ENCODE assay signal across 20 cellular contexts in the genomic region with DNA sequence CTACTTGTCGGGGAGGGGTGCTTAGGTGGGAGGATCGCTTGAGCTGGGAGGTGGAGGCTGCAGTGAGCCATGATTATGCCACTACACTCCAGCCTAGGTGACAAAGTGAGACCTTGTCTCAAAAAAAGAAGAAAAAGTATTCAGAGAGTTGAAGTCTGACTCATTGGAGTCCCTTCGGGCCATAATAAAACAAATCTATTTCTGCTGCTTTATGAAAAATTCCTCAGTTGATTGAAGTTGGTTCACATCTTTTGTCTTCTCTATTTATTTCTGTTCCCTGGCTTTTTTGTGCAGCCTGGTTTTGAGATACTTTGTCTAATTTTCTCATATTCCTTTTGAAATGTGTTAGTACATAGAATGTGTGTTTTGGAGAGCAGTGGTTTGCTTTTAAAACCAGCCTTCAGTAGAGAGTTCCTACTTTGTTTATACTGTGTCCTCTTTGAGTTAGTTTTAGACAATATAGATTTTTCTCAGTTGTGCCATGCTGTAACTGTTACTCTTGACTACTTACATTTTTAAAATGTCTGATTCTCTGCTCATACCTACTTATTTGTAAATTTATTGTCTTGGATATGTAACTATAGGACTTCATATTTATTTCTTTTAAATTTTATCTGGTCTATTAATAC. TPM values are rescaled to one million over a fixed set of nuclear protein-coding genes. Genes with fewer than 3 reads are reported as not detected.
DNase-seq lines count a peak whose midpoint lies in the region; ATAC-seq, FAIRE-seq and TF ChIP-seq lines count a peak whose summit lies in the region.
"Had no signal": no experiment of that assay in that cellular context is flagged by ENCODE, and none has a peak within 500 bp of the region (broad histone marks: within the 10 kb centered on the region; RNA-seq: fewer than 3 reads in every experiment).

No MANE protein-coding gene starts in this region.

- no peak for ATAC-seq in CD4-positive, CD25-positive, alpha-beta regulatory T cell (ENCODE audit: low read depth in 2 of 2)
- ATAC-seq in GM19463 (IDR thresholded peaks at IDR 0.05; ENCODE audit: unreplicated experiment), result no peak
- ATAC-seq: activated CD4-positive, alpha-beta T cell treated with anti-CD3 and anti-CD28 coated beads for 36 hours; activated naive CD4-positive, alpha-beta T cell treated with anti-CD3 and anti-CD28 coated beads, Interleukin-2, amount 50 U/mL, for 72 hours; heart left ventricle; stimulated activated effector memory CD8-positive, alpha-beta T cell treated with anti-CD3 and anti-CD28 coated beads, Interleukin-12 subunit alpha, Interleukin-12 subunit beta, amount 100 ng/mL, for 72 hours had no signal

- no peak overlapping the region for H3K4me2 ChIP-seq in mesenchymal stem cell (ENCODE audit: low read length, poor library complexity, severe bottlenecking)
- H3K4me2 ChIP-seq: KMS-11 had no signal

- peak overlapping the region; percentile 16 for H3K9ac ChIP-seq in mesenchymal stem cell (ENCODE audit: low read length)
- H3K9ac ChIP-seq: KMS-11 had no signal

- H4K8ac ChIP-seq in mesenchymal stem cell (ENCODE audit: low read length), result no peak overlapping the region

- no peak overlapping the region for H3K23ac ChIP-seq in mesenchymal stem cell (ENCODE audit: low read length in 2 of 2)

- no peak for DNase-seq in CD4-positive, CD25-positive, alpha-beta regulatory T cell
- DNase-seq in HFFc6 (peak; percentile 43), brain microvascular endothelial cell (peak; percentile 2), mesenchymal stem cell (peak; percentile 30), NCI-H524 (lab: John Stamatoyannopoulos, UW) (no peak), UCSD-AML1 (lab: John Stamatoyannopoulos, UW; ENCODE audit: unreplicated experiment) (no peak), D721Med (ENCODE audit: insufficient read length, low spot score) (no peak)
- DNase-seq: activated CD4-positive, alpha-beta T cell treated with anti-CD3 and anti-CD28 coated beads for 36 hours; heart left ventricle; kidney glomerular epithelial cell; NCI-H1436; NCI-H226; posterior cingulate gyrus; SHP77 had no signal

- H3K79me1 ChIP-seq in mesenchymal stem cell (replicated peaks; ENCODE audit: low read length, poor library complexity, severe bottlenecking), result peaks cover 7% of the 10 kb centered on the region

- H3K4me3 Mint-ChIP-seq in CD4-positive, CD25-positive, alpha-beta regulatory T cell, result peak overlapping the region in 2 of 4 donors; percentile 4 to 21
- H3K4me3 Mint-ChIP-seq in HFFc6, result peak overlapping the region; percentile 19; the same call in 1 of the 2 replicates
- H3K4me3 Mint-ChIP-seq: activated CD4-positive, alpha-beta T cell treated with anti-CD3 and anti-CD28 coated beads for 36 hours; stimulated activated effector memory CD8-positive, alpha-beta T cell treated with anti-CD3 and anti-CD28 coated beads, Interleukin-12 subunit alpha, Interleukin-12 subunit beta, amount 100 ng/mL, for 72 hours had no signal

- H3K9me3 ChIP-seq in CD4-positive, CD25-positive, alpha-beta regulatory T cell (ENCODE audit: control insufficient read depth in 2 of 2, low read length in 2 of 2), result no peaks in the 10 kb centered on the region
- no peaks in the 10 kb centered on the region for H3K9me3 ChIP-seq in mesenchymal stem cell (ENCODE audit: control insufficient read depth, low read length)
- H3K9me3 ChIP-seq: heart left ventricle had no signal

- in situ Hi-C loops in brain microvascular endothelial cell (cut with HindIII; ENCODE audit: low pct_ligation_motif_present, low sequenced_read_pairs), result no loop called here

- H3K27ac ChIP-seq in CD4-positive, CD25-positive, alpha-beta regulatory T cell (ENCODE audit: insufficient read depth, low read length, poor library complexity, severe bottlenecking), result peak overlapping the region; percentile 42
- no peak overlapping the region for H3K27ac ChIP-seq in brain microvascular endothelial cell
- H3K27ac ChIP-seq in mesenchymal stem cell (ENCODE audit: low read length, poor library complexity, severe bottlenecking), result no peak overlapping the region
- H3K27ac ChIP-seq: epithelial cell of prostate, heart left ventricle, KMS-11, skin epidermis had no signal

- peaks cover 0 to 1% (median 0%) of the 10 kb centered on the region in 7 donors for H3K9me3 Mint-ChIP-seq in CD4-positive, CD25-positive, alpha-beta regulatory T cell
- H3K9me3 Mint-ChIP-seq in HFFc6, result no peaks in the 10 kb centered on the region
- H3K9me3 Mint-ChIP-seq: activated naive CD4-positive, alpha-beta T cell treated with anti-CD3 and anti-CD28 coated beads, Interleukin-2, amount 50 U/mL, for 72 hours; stimulated activated effector memory CD8-positive, alpha-beta T cell treated with anti-CD3 and anti-CD28 coated beads, Interleukin-12 subunit alpha, Interleukin-12 subunit beta, amount 100 ng/mL, for 72 hours had no signal

- H3K27ac Mint-ChIP-seq in CD4-positive, CD25-positive, alpha-beta regulatory T cell, result peak overlapping the region in 1 of 3 donors; percentile 84
- peak overlapping the region; percentile 78 for H3K27ac Mint-ChIP-seq in HFFc6
- H3K27ac Mint-ChIP-seq: activated CD4-positive, alpha-beta T cell treated with anti-CD3 and anti-CD28 coated beads for 36 hours had no signal

- H2BK15ac ChIP-seq in mesenchymal stem cell (ENCODE audit: low read depth, poor library complexity, severe bottlenecking), result no peak overlapping the region

- H2AFZ ChIP-seq in mesenchymal stem cell (ENCODE audit: low read depth, low read length), result no peak overlapping the region

- H2BK5ac ChIP-seq in mesenchymal stem cell (ENCODE audit: low read depth, low read length, poor library complexity, severe bottlenecking), result no peak overlapping the region

- H3K36me3 ChIP-seq in CD4-positive, CD25-positive, alpha-beta regulatory T cell (ENCODE audit: control insufficient read depth, insufficient read depth, low read length), result peaks cover 59% of the 10 kb centered on the region
- H3K36me3 ChIP-seq in brain microvascular endothelial cell (replicated peaks) (peaks cover 21% of the 10 kb centered on the region), mesenchymal stem cell (ENCODE audit: control insufficient read depth in 1 of 2, insufficient read depth in 2 of 2, low read depth in 1 of 2, low read length in 2 of 2) (peaks cover 8 to 62% of the 10 kb centered on the region in 2 experiments)

- no peak overlapping the region for H3K18ac ChIP-seq in mesenchymal stem cell (ENCODE audit: low read depth in 1 of 2, low read length in 2 of 2)

- H2AK5ac ChIP-seq in mesenchymal stem cell (ENCODE audit: low read length, severe bottlenecking), result no peak overlapping the region

- WGBS in mesenchymal stem cell, result 96% methylated on average over 2 of the region's 3 CpGs

- no peak overlapping the region for H3K4me3 ChIP-seq in CD4-positive, CD25-positive, alpha-beta regulatory T cell (ENCODE audit: low read depth, low read length)
- H3K4me3 ChIP-seq in brain microvascular endothelial cell (ENCODE audit: low read depth, low read length) (no peak overlapping the region), mesenchymal stem cell (ENCODE audit: insufficient read depth in 1 of 2, low read depth in 1 of 2, low read length in 2 of 2) (no peak overlapping the region)
- H3K4me3 ChIP-seq: heart left ventricle, skin epidermis had no signal

- H3K4ac ChIP-seq in mesenchymal stem cell (ENCODE audit: low read depth in 1 of 2, low read length in 2 of 2), result no peak overlapping the region

- H3K36me3 Mint-ChIP-seq in CD4-positive, CD25-positive, alpha-beta regulatory T cell, result peaks cover 11% of the 10 kb centered on the region
- peaks cover 24% of the 10 kb centered on the region for H3K36me3 Mint-ChIP-seq in HFFc6 (ENCODE audit: low read depth)

- no peaks in the 10 kb centered on the region for H3K27me3 ChIP-seq in CD4-positive, CD25-positive, alpha-beta regulatory T cell (ENCODE audit: control insufficient read depth, insufficient read depth, low read length)
- H3K27me3 ChIP-seq in brain microvascular endothelial cell (replicated peaks) (no peaks in the 10 kb centered on the region), mesenchymal stem cell (ENCODE audit: control insufficient read depth in 1 of 2, insufficient read depth in 1 of 2, low read length in 2 of 2) (no peaks in the 10 kb centered on the region)
- H3K27me3 ChIP-seq: heart left ventricle had no signal

- FAIRE-seq in D721Med (lab: Jason Lieb, UNC), result no peak

- H3K4me1 Mint-ChIP-seq in CD4-positive, CD25-positive, alpha-beta regulatory T cell, result peaks cover 16 to 43% (median 37%) of the 10 kb centered on the region in 4 donors
- H3K4me1 Mint-ChIP-seq in HFFc6 (ENCODE audit: low read depth), result peaks cover 48% of the 10 kb centered on the region

- TF ChIP-seq CTCF in HFFc6 (IDR thresholded peaks at IDR 0.05) (no peak), brain microvascular endothelial cell (IDR thresholded peaks at IDR 0.05; ENCODE audit: low read depth, low read length, missing control alignments) (no peak), D721Med (IDR thresholded peaks at IDR 0.05; ENCODE audit: insufficient read depth, missing control alignments) (no peak)

- H3K4me1 ChIP-seq in CD4-positive, CD25-positive, alpha-beta regulatory T cell (ENCODE audit: control insufficient read depth, insufficient read depth, low read length, poor library complexity, severe bottlenecking), result peaks cover 21% of the 10 kb centered on the region
- peaks cover 4% of the 10 kb centered on the region for H3K4me1 ChIP-seq in mesenchymal stem cell (ENCODE audit: control insufficient read depth, insufficient read depth, low read depth, low read length)

- no peaks in the 10 kb centered on the region for H3K27me3 Mint-ChIP-seq in CD4-positive, CD25-positive, alpha-beta regulatory T cell
- no peaks in the 10 kb centered on the region for H3K27me3 Mint-ChIP-seq in HFFc6 (ENCODE audit: insufficient read depth)
- H3K27me3 Mint-ChIP-seq: activated CD4-positive, alpha-beta T cell treated with anti-CD3 and anti-CD28 coated beads for 36 hours had no signal

- no peak overlapping the region for H2BK12ac ChIP-seq in mesenchymal stem cell (ENCODE audit: low read length in 2 of 2)

- H2BK120ac ChIP-seq in mesenchymal stem cell (ENCODE audit: low read depth, low read length), result no peak overlapping the region

- no peak overlapping the region for H3K14ac ChIP-seq in mesenchymal stem cell (ENCODE audit: low read length in 2 of 2)

- no peak overlapping the region for H4K91ac ChIP-seq in mesenchymal stem cell (ENCODE audit: low read length)

RNA-seq across cellular contexts. Expression of gene LUC7L2, which starts 36.7 kb away (rescaled TPM):
- total RNA-seq in CD4-positive, CD25-positive, alpha-beta regulatory T cell, result 190 TPM
- 10 to 100 TPM; 56.9 to 74.7 (median 59.4) TPM for polyA plus RNA-seq in CD4-positive, CD25-positive, alpha-beta regulatory T cell
- 10 to 100 TPM; 55.1 to 74.4 (median 66.1) TPM for total RNA-seq in HFFc6 (2021; fragmentation: NEBNext Ultra II Directional; extraction: Animal tissue kit (Norgen Biotek cat#: 25700))
- polyA plus RNA-seq in mesenchymal stem cell (2013, experiment 1 of 2), result 35.7 TPM
- polyA plus RNA-seq in mesenchymal stem cell (2013, experiment 2 of 2), result 37.0 TPM

RNA-seq across cellular contexts. Expression of gene FMC1, which starts 55.3 kb away (rescaled TPM):
- total RNA-seq in CD4-positive, CD25-positive, alpha-beta regulatory T cell, result 3.4 TPM
- 10 to 100 TPM; 42.2 to 56.8 (median 56.4) TPM for polyA plus RNA-seq in CD4-positive, CD25-positive, alpha-beta regulatory T cell
- total RNA-seq in HFFc6 (2021; fragmentation: NEBNext Ultra II Directional; extraction: Animal tissue kit (Norgen Biotek cat#: 25700)), result 10 to 100 TPM in 5 of 6 experiments, 1 to 10 TPM in 1; 9.5 to 17.5 (median 14.0) TPM
- 32.5 TPM for polyA plus RNA-seq in mesenchymal stem cell (2013, experiment 1 of 2)
- polyA plus RNA-seq in mesenchymal stem cell (2013, experiment 2 of 2), result 31.7 TPM

Comparison
In these comparisons a context has a peak if more than half of its experiments do, and no peak if none do; other contexts are left out.
1. DNase-seq: peak in HFFc6 (single experiment), brain microvascular endothelial cell (single experiment) and mesenchymal stem cell (single experiment); none in CD4-positive, CD25-positive, alpha-beta regulatory T cell (0 of 3), NCI-H524 (0 of 2), UCSD-AML1 (single experiment) and D721Med (single experiment).